In genomic region chr19:16896098-16896912, GRCh38 we compare ENCODE assay signal across 8 cellular contexts. TPM values are rescaled to one million over a fixed set of nuclear protein-coding genes. Genes with fewer than 3 reads are reported as not detected.
DNase-seq lines count a peak whose midpoint lies in the region; ATAC-seq, FAIRE-seq and TF ChIP-seq lines count a peak whose summit lies in the region.

No MANE protein-coding gene starts in this region.

- peak overlapping the region; percentile 82 for H3K4me2 ChIP-seq in MM.1S (ENCODE audit: low read depth, low read length)
- no peak overlapping the region for H3K4me2 ChIP-seq in osteoblast (ENCODE audit: insufficient read depth, low read length)

- H3K36me3 ChIP-seq in MM.1S (replicated peaks; ENCODE audit: insufficient read depth, low read length) (no peaks in the 10 kb centered on the region), endodermal cell (ENCODE audit: control insufficient read depth, insufficient read depth, low read length) (no peaks in the 10 kb centered on the region), osteoblast (ENCODE audit: insufficient read depth, low read length) (no peaks in the 10 kb centered on the region)

- H3K4me3 ChIP-seq in MM.1S (ENCODE audit: low read length) (peak overlapping the region; percentile 43), endodermal cell (ENCODE audit: low read length) (peak overlapping the region; percentile 74), osteoblast (ENCODE audit: insufficient read depth, low read length) (no peak overlapping the region)

- H3K79me2 ChIP-seq in MM.1S (ENCODE audit: low read length), result no peaks in the 10 kb centered on the region
- H3K79me2 ChIP-seq in osteoblast (ENCODE audit: insufficient read depth, low read length), result no peaks in the 10 kb centered on the region

- no peaks in the 10 kb centered on the region for H3K36me3 Mint-ChIP-seq in endodermal cell (ENCODE audit: low read depth)

- H3K27me3 ChIP-seq in MM.1S (replicated peaks; ENCODE audit: insufficient read depth, low read length), result peaks cover 11% of the 10 kb centered on the region
- H3K27me3 ChIP-seq in endodermal cell (ENCODE audit: control insufficient read depth, insufficient read depth, low read length, poor library complexity, severe bottlenecking), result peaks cover 31% of the 10 kb centered on the region
- peaks cover 2% of the 10 kb centered on the region for H3K27me3 ChIP-seq in osteoblast (ENCODE audit: insufficient read depth, low read length)

- no peak for TF ChIP-seq POLR2A in GM12891 (IDR thresholded peaks at IDR 0.05; ENCODE audit: low read depth, low read length)

- peak; percentile 15 for ATAC-seq in GM21515 (IDR thresholded peaks at IDR 0.05; ENCODE audit: unreplicated experiment)

- H3K27ac ChIP-seq in MM.1S (ENCODE audit: low read length), result no peak overlapping the region
- no peak overlapping the region for H3K27ac ChIP-seq in endodermal cell (ENCODE audit: low read depth, low read length)
- H3K27ac ChIP-seq in osteoblast (ENCODE audit: low read depth, low read length), result no peak overlapping the region

- POLR2A ChIA-PET in HEK293T (lab: Yijun Ruan, JAX), result no interaction called here

- peaks cover 24% of the 10 kb centered on the region for H3K27me3 Mint-ChIP-seq in endodermal cell (ENCODE audit: insufficient read depth)

- H3F3A ChIP-seq in MM.1S (ENCODE audit: insufficient read depth, low read length), result no peaks in the 10 kb centered on the region

- H4K20me1 ChIP-seq in MM.1S (ENCODE audit: insufficient read depth, low read length), result no peaks in the 10 kb centered on the region
- no peaks in the 10 kb centered on the region for H4K20me1 ChIP-seq in osteoblast (ENCODE audit: insufficient read depth, low read length)

- no peaks in the 10 kb centered on the region for H3K4me1 Mint-ChIP-seq in endodermal cell

- DNase-seq in MM.1S (no peak), endodermal cell (peak; percentile 85), osteoblast (ENCODE audit: insufficient read length, low spot score, missing footprints) (peak; percentile 71), GM12891 (ENCODE audit: insufficient read length, low spot score) (no peak), HEK293T (ENCODE audit: extremely low spot score) (no peak), NCI-H1417 treated with DMSO at 0.1 percent for 48 hours (lab: John Stamatoyannopoulos, UW) (no peak), GM13976 (ENCODE audit: low spot score) (no peak)

- FAIRE-seq in GM12891 (lab: Jason Lieb, UNC), result no peak

- H3K9me3 Mint-ChIP-seq in endodermal cell, result no peaks in the 10 kb centered on the region

- no peak overlapping the region for H3K9ac ChIP-seq in MM.1S (ENCODE audit: low read length)
- H3K9ac ChIP-seq in endodermal cell (ENCODE audit: extremely low read depth, low read length, poor library complexity, severe bottlenecking), result peak overlapping the region; percentile 34

- H3K4me1 ChIP-seq in MM.1S (ENCODE audit: low read length), result peaks cover 7% of the 10 kb centered on the region; the same call in 1 of the 2 replicates
- H3K4me1 ChIP-seq in endodermal cell (ENCODE audit: control insufficient read depth, insufficient read depth, low read length), result no peaks in the 10 kb centered on the region
- no peaks in the 10 kb centered on the region for H3K4me1 ChIP-seq in osteoblast (ENCODE audit: insufficient read depth, low read length)

- H2AFZ ChIP-seq in MM.1S (ENCODE audit: low read length), result 0 out of 2 replicates have a peak overlapping the region, but pooled peaks have one; percentile 21
- no peak overlapping the region for H2AFZ ChIP-seq in osteoblast (ENCODE audit: low read length)

- in situ Hi-C loops in GM13976 (cut with MboI; ENCODE audit: low sequenced_read_pairs, unreplicated experiment), result no loop called here

- CTCF ChIA-PET in HEK293T (lab: Yijun Ruan, JAX), result no interaction called here

- no peak overlapping the region for H3K27ac Mint-ChIP-seq in endodermal cell

- WGBS in endodermal cell (ENCODE audit: insufficient coverage in 1 of 2, insufficient read length in 1 of 2), 2 experiments, result 2 to 7% methylated on average over 31 to 57 of the region's 58 CpGs

- no peaks in the 10 kb centered on the region for H3K9me3 ChIP-seq in MM.1S (replicated peaks; ENCODE audit: insufficient read depth, low read length)
- H3K9me3 ChIP-seq in endodermal cell (ENCODE audit: control insufficient read depth, low read length), result no peaks in the 10 kb centered on the region
- H3K9me3 ChIP-seq in osteoblast (ENCODE audit: low read depth, low read length), result no peaks in the 10 kb centered on the region

- no peak for TF ChIP-seq CTCF in MM.1S (IDR thresholded peaks at IDR 0.05; ENCODE audit: low read length)
- no peak for TF ChIP-seq CTCF in endodermal cell (conservative IDR thresholded peaks at IDR 0.05)
- no peak for TF ChIP-seq CTCF in osteoblast (IDR thresholded peaks at IDR 0.05; ENCODE audit: extremely low read depth, low read depth, low read length)
- no peak for TF ChIP-seq CTCF in GM13976 (IDR thresholded peaks at IDR 0.05; ENCODE audit: borderline replicate concordance, control extremely low read depth, extremely low read depth, insufficient read depth, missing control alignments)

- H3K9me2 ChIP-seq in MM.1S (replicated peaks; ENCODE audit: insufficient read depth, low read length), result no peaks in the 10 kb centered on the region

- H3K4me3 Mint-ChIP-seq in endodermal cell, result peak overlapping the region; percentile 58

TF ChIP-seq in GM12891, 5 proteins besides CTCF, POLR2A, EP300 and RAD21:
- TF ChIP-seq TAF1 (IDR thresholded peaks at IDR 0.05; ENCODE audit: low read depth, low read length) (no peak), PAX5 (IDR thresholded peaks at IDR 0.05; ENCODE audit: insufficient read depth, low read length, severe bottlenecking) (no peak), SPI1 (IDR thresholded peaks at IDR 0.05; ENCODE audit: low read depth, low read length) (no peak), POU2F2 (IDR thresholded peaks at IDR 0.05; ENCODE audit: low read depth, low read length) (no peak), POLR2AphosphoS5 (IDR thresholded peaks at IDR 0.05; ENCODE audit: low read depth, low read length) (no peak)

TF ChIP-seq in HEK293T, 16 proteins besides CTCF, POLR2A, EP300 and RAD21:
- TF ChIP-seq FOXA1 (IDR thresholded peaks at IDR 0.05), result no peak
- no peak for TF ChIP-seq ELF4 (IDR thresholded peaks at IDR 0.05)
- no peak for TF ChIP-seq L3MBTL2 (conservative IDR thresholded peaks at IDR 0.05)
- TF ChIP-seq FOXK2 (IDR thresholded peaks at IDR 0.05), result no peak
- TF ChIP-seq ARNT (IDR thresholded peaks at IDR 0.05), result no peak
- TF ChIP-seq CTBP1 (IDR thresholded peaks at IDR 0.05; ENCODE audit: borderline replicate concordance), result no peak
- no peak for TF ChIP-seq PKNOX1 (IDR thresholded peaks at IDR 0.05)

RNA-seq across cellular contexts. Expression of gene F2RL3, which starts 7.5 kb away (rescaled TPM):
- total RNA-seq in endodermal cell (not detected), osteoblast (under 0.01 TPM in 2 replicates)
- not detected for polyA plus RNA-seq in endodermal cell (2013, experiment 1 of 2)
- not detected for polyA plus RNA-seq in endodermal cell (2013, experiment 2 of 2)
- 0.21 TPM for polyA plus RNA-seq in GM12891 (2012; ENCODE audit: low read depth, missing spikeins)

Comparison
In these comparisons a context has a peak if more than half of its experiments do, and no peak if none do; other contexts are left out.
1. DNase-seq: peak in endodermal cell (single experiment) and osteoblast (single experiment); none in MM.1S (single experiment), GM12891 (single experiment), HEK293T (single experiment), NCI-H1417 treated with DMSO at 0.1 percent for 48 hours (single experiment) and GM13976 (single experiment).